Comparison of ENCODE assay signal across 21 cellular contexts in genomic region chr6:169849396-169849795, GRCh38.
"Had no signal": no experiment of that assay in that cellular context is flagged by ENCODE, and none has a peak within 500 bp of the region (broad histone marks: within the 10 kb centered on the region; RNA-seq: fewer than 3 reads in every experiment).

No MANE protein-coding gene starts in this region.

- H3K4me3 Mint-ChIP-seq: activated CD4-positive, alpha-beta T cell treated with anti-CD3 and anti-CD28 coated beads, Interleukin-2, amount 10 ng/mL, durations not matched to agents 24 days and 14 days; activated CD8-positive, alpha-beta T cell treated with anti-CD3 and anti-CD28 coated beads for 36 hours; nephron; stimulated activated naive CD8-positive, alpha-beta T cell treated with anti-CD3 and anti-CD28 coated beads, Interleukin-15, amount 100 ng/mL, for 72 hours; T-cell had no signal

- H3K4me1 Mint-ChIP-seq: activated CD4-positive, alpha-beta T cell treated with anti-CD3 and anti-CD28 coated beads, Interleukin-2, amount 10 ng/mL, durations not matched to agents 24 days and 14 days; nephron; stimulated activated naive CD8-positive, alpha-beta T cell treated with anti-CD3 and anti-CD28 coated beads, Interleukin-15, amount 100 ng/mL, for 72 hours; T-cell had no signal

- H3K4me1 ChIP-seq: ascending aorta, breast epithelium, gastroesophageal sphincter had no signal

- FAIRE-seq: endothelial cell of umbilical vein had no signal

- H3K9me3 Mint-ChIP-seq: nephron had no signal

- H3K27ac ChIP-seq: ascending aorta, breast epithelium, esophagus muscularis mucosa, gastroesophageal sphincter had no signal

- ATAC-seq: activated CD8-positive, alpha-beta T cell treated with anti-CD3 and anti-CD28 coated beads for 36 hours; gastroesophageal sphincter; SK-N-SH treated with all-trans-retinoic acid at 6 μM for 48 hours; stimulated activated naive CD8-positive, alpha-beta T cell treated with anti-CD3 and anti-CD28 coated beads, Interleukin-15, amount 100 ng/mL, for 72 hours; T-cell had no signal

- H3K27me3 ChIP-seq: ascending aorta had no signal

- DNase-seq: activated CD4-positive, alpha-beta T cell treated with anti-CD3 and anti-CD28 coated beads, Interleukin-2, amount 10 ng/mL, durations not matched to agents 24 days and 14 days; activated CD8-positive, alpha-beta memory T cell treated with anti-CD3 and anti-CD28 coated beads, Interleukin-2, amount 50 U/mL, for 4 hours; activated CD8-positive, alpha-beta T cell treated with anti-CD3 and anti-CD28 coated beads for 36 hours; activated effector memory CD4-positive, alpha-beta T cell treated with Interleukin-2 at 50 U/mL for 16 hours; activated naive CD4-positive, alpha-beta T cell treated with anti-CD3 and anti-CD28 coated beads, Interleukin-2, amount 50 U/mL, for 16 hours; activated T-cell treated with anti-CD3 and anti-CD28 coated beads, Interleukin-2, amount 50 U/mL, for 48 hours; cerebellar nuclear complex; effector CD8-positive, alpha-beta T cell; midbrain; nucleus accumbens; stimulated activated naive CD8-positive, alpha-beta T cell treated with anti-CD3 and anti-CD28 coated beads, Interleukin-15, amount 100 ng/mL, for 72 hours; trophoblast cell had no signal

- H3K27ac Mint-ChIP-seq: activated CD4-positive, alpha-beta T cell treated with anti-CD3 and anti-CD28 coated beads, Interleukin-2, amount 10 ng/mL, durations not matched to agents 24 days and 14 days; activated CD8-positive, alpha-beta T cell treated with anti-CD3 and anti-CD28 coated beads for 36 hours; nephron; stimulated activated naive CD8-positive, alpha-beta T cell treated with anti-CD3 and anti-CD28 coated beads, Interleukin-15, amount 100 ng/mL, for 72 hours; T-cell had no signal

- H3K4me3 ChIP-seq: ascending aorta, breast epithelium, esophagus muscularis mucosa, gastroesophageal sphincter, lung had no signal

- H3K9me3 ChIP-seq: ascending aorta, breast epithelium, esophagus muscularis mucosa, gastroesophageal sphincter had no signal

- H3K36me3 Mint-ChIP-seq: T-cell had no signal

- H3K36me3 ChIP-seq: ascending aorta, breast epithelium, esophagus muscularis mucosa, gastroesophageal sphincter had no signal
